19 cellular contexts compared by ENCODE assay signal in genomic region chr14:65438266-65438933, GRCh38. TPM values are rescaled to one million over a fixed set of nuclear protein-coding genes. Genes with fewer than 3 reads are reported as not detected.
DNase-seq lines count a peak whose midpoint lies in the region; ATAC-seq, FAIRE-seq and TF ChIP-seq lines count a peak whose summit lies in the region.
"Had no signal": no experiment of that assay in that cellular context is flagged by ENCODE, and none has a peak within 500 bp of the region (broad histone marks: within the 10 kb centered on the region; RNA-seq: fewer than 3 reads in every experiment).

No MANE protein-coding gene starts in this region.

- CTCF ChIA-PET in GM12878 (lab: Yijun Ruan, JAX) = interaction anchor here (0.6 to 3.9 kb wide), 9 partner anchors 10 to 181 kb away, joined by 3 to 13 read pairs (median 3); no protein-coding TSS in a partner anchor

- H3K4me2 ChIP-seq in GM12878 (ENCODE audit: control insufficient read depth, insufficient read depth) = peak overlapping the region; percentile 30; the same call in 1 of the 2 replicates

- H3K4me1 Mint-ChIP-seq in T-helper 1 cell treated with Interleukin-12 subunit alpha and Interleukin-12 subunit beta and Interleukin-4 antibody, amounts not matched to agents 30 μg/mL and 1 μg/mL, for 36 hours (ENCODE audit: low read depth) = peaks cover 46% of the 10 kb centered on the region
- H3K4me1 Mint-ChIP-seq in stimulated activated naive CD8-positive, alpha-beta T cell treated with anti-CD3 and anti-CD28 coated beads, Interleukin-15, amount 100 ng/mL, for 72 hours = peaks cover 46% of the 10 kb centered on the region
- peaks cover 15% of the 10 kb centered on the region for H3K4me1 Mint-ChIP-seq in type B pancreatic cell (ENCODE audit: unreplicated experiment)

- H3K27ac ChIP-seq in cardiac muscle cell (peak overlapping the region; percentile 10), heart left ventricle (no peak overlapping the region), GM12878 (ENCODE audit: control insufficient read depth, insufficient read depth) (peak overlapping the region; percentile 60)
- H3K27ac ChIP-seq: right atrium auricular region, testis had no signal

- RAD21 ChIA-PET in GM12878 (lab: Charles Lee; ENCODE audit: unreplicated experiment) = interaction anchor here (1.5 kb wide), 1 partner anchor 23 kb away, joined by 8 read pairs; no protein-coding TSS in a partner anchor

- no peaks in the 10 kb centered on the region for H4K20me1 ChIP-seq in GM12878 (ENCODE audit: control insufficient read depth, insufficient read depth)

- no TSS peak for BruUV-seq in GM12878 (replicated peaks; lab: Mats Ljungman, UMichigan)

- H3K36me3 ChIP-seq in cardiac muscle cell (no peaks in the 10 kb centered on the region), heart left ventricle (peaks cover 0 to 4% (median 0%) of the 10 kb centered on the region in 9 donors), GM12878 (ENCODE audit: control insufficient read depth in 2 of 2, insufficient read depth in 2 of 2, low read length in 1 of 2) (no peaks in the 10 kb centered on the region; a peak in 2 of 4 replicates)
- H3K36me3 ChIP-seq: right atrium auricular region had no signal

- H3K9me3 ChIP-seq in cardiac muscle cell (ENCODE audit: low read depth) (no peaks in the 10 kb centered on the region), heart left ventricle (peaks cover 0 to 12% (median 0%) of the 10 kb centered on the region in 12 donors), GM12878 (replicated peaks; ENCODE audit: control insufficient read depth, insufficient read depth, low read length) (peaks cover 12% of the 10 kb centered on the region)
- H3K9me3 ChIP-seq: right atrium auricular region, testis had no signal

- H3K4me3 ChIP-seq in cardiac muscle cell (no peak overlapping the region), heart left ventricle (no peak overlapping the region), GM12878 (no peak overlapping the region)
- H3K4me3 ChIP-seq: right atrium auricular region, testis had no signal

- H3K4me1 ChIP-seq in cardiac muscle cell (ENCODE audit: low read depth) (peaks cover 38% of the 10 kb centered on the region), heart left ventricle (peaks cover 0 to 13% (median 0%) of the 10 kb centered on the region in 12 donors), GM12878 (ENCODE audit: control insufficient read depth, insufficient read depth, low read length) (peaks cover 29% of the 10 kb centered on the region)

- 68 to 94% (median 90%) methylated on average over 1 of the region's 1 CpG for WGBS in heart left ventricle, 4 donors
- WGBS in GM12878 (ENCODE audit: insufficient coverage, insufficient replicate concordance, low lambda C conversion rate, missing lambda C conversion rate) = 0% methylated on average over 1 of the region's 1 CpG

- TF ChIP-seq RAD21 in GM12878 (IDR thresholded peaks at IDR 0.05; ENCODE audit: insufficient read depth, low read depth, low read length) = no peak

- DNase-seq in cardiac muscle cell (ENCODE audit: low read depth in 1 of 2, low spot score in 1 of 2) (no peak), heart left ventricle (no peak), GM12878 (ENCODE audit: low read depth, low spot score) (no peak), glomerular visceral epithelial cell (ENCODE audit: extremely low spot score) (no peak), type B pancreatic cell (ENCODE audit: extremely low spot score, unreplicated experiment) (no peak), cerebellar cortex (ENCODE audit: low spot score) (no peak)
- no peak for DNase-seq in stimulated activated naive CD8-positive, alpha-beta T cell treated with anti-CD3 and anti-CD28 coated beads, Interleukin-15, amount 100 ng/mL, for 72 hours
- DNase-seq: DMS 273 treated with DMSO at 0.1 percent for 48 hours, head of caudate nucleus, mesenchymal stem cell, NCI-H774, testis had no signal

- H3K9ac ChIP-seq in GM12878 (ENCODE audit: control insufficient read depth, insufficient read depth, low read length) = no peak overlapping the region

- in situ Hi-C loops in GM12878 (cut with MboI) = no loop called here

- no peaks in the 10 kb centered on the region for H3K27me3 Mint-ChIP-seq in T-helper 1 cell treated with Interleukin-12 subunit alpha and Interleukin-12 subunit beta and Interleukin-4 antibody, amounts not matched to agents 30 μg/mL and 1 μg/mL, for 36 hours (ENCODE audit: low read depth)
- no peaks in the 10 kb centered on the region for H3K27me3 Mint-ChIP-seq in stimulated activated naive CD8-positive, alpha-beta T cell treated with anti-CD3 and anti-CD28 coated beads, Interleukin-15, amount 100 ng/mL, for 72 hours
- H3K27me3 Mint-ChIP-seq in type B pancreatic cell = no peaks in the 10 kb centered on the region
- H3K27me3 Mint-ChIP-seq: dendritic cell treated with granulocyte-macrophage colony-stimulating factor and Interleukin-4, amounts not matched to agents 40 ng/mL and 50 ng/mL, for 4 days had no signal

- H3K27me3 ChIP-seq in cardiac muscle cell (no peaks in the 10 kb centered on the region), heart left ventricle (no peaks in the 10 kb centered on the region), GM12878 (replicated peaks in 1 of 2; ENCODE audit: control insufficient read depth in 2 of 2, insufficient read depth in 2 of 2, low read length in 1 of 2) (no peaks in the 10 kb centered on the region)
- H3K27me3 ChIP-seq: right atrium auricular region, testis had no signal

- H2AFZ ChIP-seq in GM12878 (ENCODE audit: control insufficient read depth, low read depth, low read length) = no peak overlapping the region

- peaks cover 26% of the 10 kb centered on the region for H3K36me3 Mint-ChIP-seq in T-helper 1 cell treated with Interleukin-12 subunit alpha and Interleukin-12 subunit beta and Interleukin-4 antibody, amounts not matched to agents 30 μg/mL and 1 μg/mL, for 36 hours (ENCODE audit: low read depth)
- peaks cover 6% of the 10 kb centered on the region for H3K36me3 Mint-ChIP-seq in type B pancreatic cell

- TF ChIP-seq EP300 in GM12878 (IDR thresholded peaks at IDR 0.05; ENCODE audit: borderline replicate concordance in 1 of 2, control insufficient read depth in 1 of 2, low read depth in 2 of 2, low read length in 2 of 2) = no peak

- TF ChIP-seq POLR2A in heart left ventricle (IDR thresholded peaks at IDR 0.05) (no peak), GM12878 (IDR thresholded peaks at IDR 0.05; ENCODE audit: low read depth, low read length) (no peak)

- TF ChIP-seq CTCF in cardiac muscle cell (IDR thresholded peaks at IDR 0.05; ENCODE audit: low read depth, low read length) = no peak
- TF ChIP-seq CTCF in heart left ventricle (IDR thresholded peaks at IDR 0.05) = no peak
- TF ChIP-seq CTCF in GM12878 (IDR thresholded peaks at IDR 0.05 in 2 of 3, conservative IDR thresholded peaks at IDR 0.05 in 1 of 3; ENCODE audit: control insufficient read depth in 2 of 3, extremely low read depth in 1 of 3, insufficient read depth in 1 of 3, low read depth in 3 of 3, low read length in 3 of 3) = no peak
- no peak for TF ChIP-seq CTCF in type B pancreatic cell (conservative IDR thresholded peaks at IDR 0.05)

- POLR2A ChIA-PET in GM12878 (lab: Charles Lee) = no interaction called here

- peaks cover 81% of the 10 kb centered on the region for H3K79me2 ChIP-seq in GM12878 (ENCODE audit: control insufficient read depth, insufficient read depth, low read length)

- ATAC-seq in heart left ventricle (no peak), GM12878 (peak; percentile 25)
- peak; percentile 80 for ATAC-seq in stimulated activated naive CD8-positive, alpha-beta T cell treated with anti-CD3 and anti-CD28 coated beads, Interleukin-15, amount 100 ng/mL, for 72 hours
- ATAC-seq: SK-N-SH treated with all-trans-retinoic acid at 6 μM for 48 hours, WTC11 had no signal

- no peak for FAIRE-seq in GM12878 (lab: Jason Lieb, UNC)
- FAIRE-seq: keratinocyte, RCC 7860 had no signal

- H3K9me3 Mint-ChIP-seq in T-helper 1 cell treated with Interleukin-12 subunit alpha and Interleukin-12 subunit beta and Interleukin-4 antibody, amounts not matched to agents 30 μg/mL and 1 μg/mL, for 36 hours = no peaks in the 10 kb centered on the region
- H3K9me3 Mint-ChIP-seq in stimulated activated naive CD8-positive, alpha-beta T cell treated with anti-CD3 and anti-CD28 coated beads, Interleukin-15, amount 100 ng/mL, for 72 hours = peaks cover 0 to 7% of the 10 kb centered on the region in 2 donors
- no peaks in the 10 kb centered on the region for H3K9me3 Mint-ChIP-seq in type B pancreatic cell

- SMC1A ChIA-PET in GM12878 (lab: Charles Lee; ENCODE audit: uncharacterized antibody, unreplicated experiment) = interaction anchor here (0.7 to 6.6 kb wide), 8 partner anchors 9 to 95 kb away, joined by 3 to 49 read pairs (median 4); no protein-coding TSS in a partner anchor

- H3K27ac Mint-ChIP-seq in T-helper 1 cell treated with Interleukin-12 subunit alpha and Interleukin-12 subunit beta and Interleukin-4 antibody, amounts not matched to agents 30 μg/mL and 1 μg/mL, for 36 hours = peak overlapping the region; percentile 79
- H3K27ac Mint-ChIP-seq in stimulated activated naive CD8-positive, alpha-beta T cell treated with anti-CD3 and anti-CD28 coated beads, Interleukin-15, amount 100 ng/mL, for 72 hours = peak overlapping the region; percentile 16 to 88
- no peak overlapping the region for H3K27ac Mint-ChIP-seq in type B pancreatic cell
- H3K27ac Mint-ChIP-seq: dendritic cell treated with granulocyte-macrophage colony-stimulating factor and Interleukin-4, amounts not matched to agents 40 ng/mL and 50 ng/mL, for 4 days; WTC11 had no signal

- intact Hi-C loops in heart left ventricle (cut with DNase I) (loop anchor here in 1 of 10 donors (5.0 kb wide), 1 partner anchor 34 kb away; no protein-coding TSS in a partner anchor), GM12878 (cut with micrococcal nuclease; ENCODE audit: unreplicated experiment) (no loop called here)

- peak overlapping the region; percentile 40 for H3K4me3 Mint-ChIP-seq in T-helper 1 cell treated with Interleukin-12 subunit alpha and Interleukin-12 subunit beta and Interleukin-4 antibody, amounts not matched to agents 30 μg/mL and 1 μg/mL, for 36 hours
- H3K4me3 Mint-ChIP-seq in stimulated activated naive CD8-positive, alpha-beta T cell treated with anti-CD3 and anti-CD28 coated beads, Interleukin-15, amount 100 ng/mL, for 72 hours = peak overlapping the region; percentile 53 to 62
- no peak overlapping the region for H3K4me3 Mint-ChIP-seq in type B pancreatic cell
- H3K4me3 Mint-ChIP-seq: dendritic cell treated with granulocyte-macrophage colony-stimulating factor and Interleukin-4, amounts not matched to agents 40 ng/mL and 50 ng/mL, for 4 days; WTC11 had no signal

RNA-seq across cellular contexts. Expression of gene FUT8, which starts 25.9 kb away (rescaled TPM):
- 22.9 and 35.4 TPM in 2 replicates for total RNA-seq in cardiac muscle cell
- 17.4 and 30.0 TPM in 2 replicates for polyA plus RNA-seq in cardiac muscle cell
- total RNA-seq in heart left ventricle = 10 to 100 TPM; 10.2 to 17.3 (median 12.4) TPM
- polyA plus RNA-seq in heart left ventricle = 1 to 10 TPM; 2.8 to 8.9 TPM
- 130 and 133 TPM in 2 replicates for total RNA-seq in GM12878 (2013; cell fraction: nucleolus; rRNA removed)
- 82.3 and 85.5 TPM in 2 replicates for total RNA-seq in GM12878 (2014; rRNA removed)
- total RNA-seq in GM12878 (2014; rRNA removed; fragmentation: Illumina TruSeq; extraction: Trizol) = 86.3 and 88.7 TPM in 2 replicates
- 106 and 107 TPM in 2 replicates for total RNA-seq in GM12878 (2021)
- 20.9 TPM for polyA plus RNA-seq in GM12878 (2011; ENCODE audit: low read depth)
- polyA plus RNA-seq in GM12878 (2011; rRNA removed) = 21.3 and 24.2 TPM in 2 replicates
- polyA plus RNA-seq in GM12878 (2011; cell fraction: cytosol; rRNA removed) = 12.5 and 19.7 TPM in 2 replicates
- 10.7 and 11.2 TPM in 2 replicates for polyA plus RNA-seq in GM12878 (2011; cell fraction: nucleus; rRNA removed)
- polyA plus RNA-seq in GM12878 (2012) = 20.4 and 34.4 TPM in 2 replicates
- 74.1 and 88.8 TPM in 2 replicates for polyA plus RNA-seq in GM12878 (2014; fragmentation: Illumina TruSeq; extraction: Trizol)
- polyA plus RNA-seq in GM12878 (2014; fragmentation: Nextera tagmentation; extraction: Ambion mirVana) = 10 to 100 TPM; 25.0 to 45.6 TPM
- 47.5 and 50.1 TPM in 2 replicates for polyA plus RNA-seq in GM12878 (2014; rRNA removed)
- polyA plus RNA-seq in GM12878 (2016; fragmentation: Nextera tagmentation; extraction: Ambion mirVana) = 10 to 100 TPM; 64.2 to 68.3 TPM
- 29.7 and 42.8 TPM in 2 replicates for polyA minus RNA-seq in GM12878 (2011; rRNA and poly(A)+ RNA removed)
- polyA minus RNA-seq in GM12878 (2011; cell fraction: cytosol; rRNA and poly(A)+ RNA removed) = 9.6 and 9.9 TPM in 2 replicates
- polyA minus RNA-seq in GM12878 (2011; cell fraction: nucleus; rRNA and poly(A)+ RNA removed) = 31.3 and 55.2 TPM in 2 replicates
- 50.9 and 67.4 TPM in 2 replicates for total RNA-seq in type B pancreatic cell (ENCODE audit: low replicate concordance)

Comparison
In these comparisons a context has a peak if more than half of its experiments do, and no peak if none do; other contexts are left out.
1. H3K27ac ChIP-seq: peak in cardiac muscle cell (single experiment) and GM12878 (single experiment); none in heart left ventricle (0 of 12).
2. ATAC-seq: peak in GM12878 (single experiment) and stimulated activated naive CD8-positive, alpha-beta T cell treated with anti-CD3 and anti-CD28 coated beads, Interleukin-15, amount 100 ng/mL, for 72 hours (single experiment); none in heart left ventricle (0 of 4).